Comparison of ENCODE assay signal across 8 cellular contexts in genomic region chr12:88577537-88577936, GRCh38. TPM values are rescaled to one million over a fixed set of nuclear protein-coding genes. Genes with fewer than 3 reads are reported as not detected.
DNase-seq lines count a peak whose midpoint lies in the region; ATAC-seq and TF ChIP-seq lines count a peak whose summit lies in the region.

No MANE protein-coding gene starts in this region.

- CTCF ChIA-PET in AG04449 (lab: Yijun Ruan, JAX) = interaction anchor here (0.9 to 5.8 kb wide), 3 partner anchors 19 to 416 kb away, joined by 3 to 34 read pairs (median 3); no protein-coding TSS in a partner anchor

- H3K4me3 ChIP-seq in AG04449 (ENCODE audit: low read depth, low read length) = peak overlapping the region; percentile 84
- H3K4me3 ChIP-seq in body of pancreas = no peak overlapping the region
- H3K4me3 ChIP-seq in mesenchymal stem cell (ENCODE audit: insufficient read depth in 1 of 2, low read depth in 1 of 2, low read length in 2 of 2) = peak overlapping the region in 1 of 2 experiments; percentile 96

- no peak for DNase-seq in AG04449 (ENCODE audit: low read depth, low spot score)
- peak; percentile 69 for DNase-seq in HT-29 (ENCODE audit: low spot score)
- DNase-seq in body of pancreas = no peak
- peak; percentile 53 for DNase-seq in mesenchymal stem cell
- DNase-seq in GM19238 (ENCODE audit: insufficient read length, low spot score) = no peak
- no peak for DNase-seq in HuH-7.5 (ENCODE audit: low spot score)

- TF ChIP-seq POLR2A in body of pancreas (IDR thresholded peaks at IDR 0.05) = no peak

- intact Hi-C loops in body of pancreas (cut with DNase I) = no loop called here

- H3K27ac ChIP-seq in body of pancreas (no peak overlapping the region), mesenchymal stem cell (ENCODE audit: low read length, poor library complexity, severe bottlenecking) (no peak overlapping the region)

- TF ChIP-seq CTCF in AG04449 (IDR thresholded peaks at IDR 0.05; ENCODE audit: insufficient read depth, low read length, missing control alignments) (no peak), body of pancreas (IDR thresholded peaks at IDR 0.05) (peak in 4 of 7 experiments; percentile 8 to 33 (median 18))

- H2BK12ac ChIP-seq in mesenchymal stem cell (ENCODE audit: low read length in 2 of 2) = no peak overlapping the region

- no peak overlapping the region for H2BK120ac ChIP-seq in mesenchymal stem cell (ENCODE audit: low read depth, low read length)

- no peak overlapping the region for H3K18ac ChIP-seq in mesenchymal stem cell (ENCODE audit: low read depth in 1 of 2, low read length in 2 of 2)

- H3K9ac ChIP-seq in mesenchymal stem cell (ENCODE audit: low read length) = peak overlapping the region; percentile 93

- no peak overlapping the region for H2BK15ac ChIP-seq in mesenchymal stem cell (ENCODE audit: low read depth, poor library complexity, severe bottlenecking)

- H2AK5ac ChIP-seq in mesenchymal stem cell (ENCODE audit: low read length, severe bottlenecking) = no peak overlapping the region

- no peak overlapping the region for H2BK5ac ChIP-seq in mesenchymal stem cell (ENCODE audit: low read depth, low read length, poor library complexity, severe bottlenecking)

- H3K9me3 ChIP-seq in body of pancreas (no peaks in the 10 kb centered on the region), mesenchymal stem cell (ENCODE audit: control insufficient read depth, low read length) (no peaks in the 10 kb centered on the region)

- no peak overlapping the region for H3K4ac ChIP-seq in mesenchymal stem cell (ENCODE audit: low read depth in 1 of 2, low read length in 2 of 2)

- no peak overlapping the region for H3K14ac ChIP-seq in mesenchymal stem cell (ENCODE audit: low read length in 2 of 2)

- H3K27me3 ChIP-seq in body of pancreas (no peaks in the 10 kb centered on the region), mesenchymal stem cell (ENCODE audit: control insufficient read depth in 1 of 2, insufficient read depth in 1 of 2, low read length in 2 of 2) (no peaks in the 10 kb centered on the region)

- ATAC-seq in body of pancreas (no peak), HG02571 (IDR thresholded peaks at IDR 0.05; ENCODE audit: unreplicated experiment) (no peak)
- ATAC-seq in activated CD4-positive, CD25-positive, alpha-beta regulatory T cell treated with anti-CD3 and anti-CD28 coated beads, Interleukin-2, amount 50 U/mL, for 24 hours = no peak

- H3K4me1 ChIP-seq in body of pancreas (peaks cover 35% of the 10 kb centered on the region), mesenchymal stem cell (ENCODE audit: control insufficient read depth, insufficient read depth, low read depth, low read length) (peaks cover 1% of the 10 kb centered on the region)

- peaks cover 13% of the 10 kb centered on the region for H3K79me1 ChIP-seq in mesenchymal stem cell (replicated peaks; ENCODE audit: low read length, poor library complexity, severe bottlenecking)

- POLR2A ChIA-PET in AG04449 (lab: Yijun Ruan, JAX) = interaction anchor here (0.5 to 1.0 kb wide), 2 partner anchors 17 to 24 kb away, joined by 3 to 5 read pairs; no protein-coding TSS in a partner anchor

- H3K4me2 ChIP-seq in mesenchymal stem cell (ENCODE audit: low read length, poor library complexity, severe bottlenecking) = no peak overlapping the region

- no peak overlapping the region for H2AFZ ChIP-seq in mesenchymal stem cell (ENCODE audit: low read depth, low read length)

- 71 to 75% methylated on average over 1 of the region's 1 CpG for WGBS in body of pancreas, 2 donors
- WGBS in mesenchymal stem cell = no CpG with 5 or more reads among the region's 1 CpG

- no peak overlapping the region for H4K8ac ChIP-seq in mesenchymal stem cell (ENCODE audit: low read length)

- no peak overlapping the region for H3K23ac ChIP-seq in mesenchymal stem cell (ENCODE audit: low read length in 2 of 2)

- H3K36me3 ChIP-seq in body of pancreas (replicated peaks in 1 of 2; ENCODE audit: insufficient read depth in 1 of 2, low read depth in 2 of 2) = no peaks in the 10 kb centered on the region
- H3K36me3 ChIP-seq in mesenchymal stem cell (ENCODE audit: control insufficient read depth in 1 of 2, insufficient read depth in 2 of 2, low read depth in 1 of 2, low read length in 2 of 2) = no peaks in the 10 kb centered on the region

- no peak overlapping the region for H4K91ac ChIP-seq in mesenchymal stem cell (ENCODE audit: low read length)

RNA-seq across cellular contexts. Expression of gene KITLG, which starts 2.7 kb away (rescaled TPM):
- total RNA-seq in HT-29 (2014; rRNA removed; shearing (Covaris generic)) = 37.8 and 42.1 TPM in 2 replicates
- total RNA-seq in body of pancreas = 1 to 10 TPM; 4.4 to 4.9 TPM
- polyA plus RNA-seq in mesenchymal stem cell (2013, experiment 1 of 2) = 6.9 TPM
- polyA plus RNA-seq in mesenchymal stem cell (2013, experiment 2 of 2) = 7.3 TPM

Comparison
In these comparisons a context has a peak if more than half of its experiments do, and no peak if none do; other contexts are left out.
1. DNase-seq: peak in HT-29 (single experiment) and mesenchymal stem cell (single experiment); none in AG04449 (single experiment), body of pancreas (0 of 4), GM19238 (single experiment) and HuH-7.5 (single experiment).